In the genomic region with DNA sequence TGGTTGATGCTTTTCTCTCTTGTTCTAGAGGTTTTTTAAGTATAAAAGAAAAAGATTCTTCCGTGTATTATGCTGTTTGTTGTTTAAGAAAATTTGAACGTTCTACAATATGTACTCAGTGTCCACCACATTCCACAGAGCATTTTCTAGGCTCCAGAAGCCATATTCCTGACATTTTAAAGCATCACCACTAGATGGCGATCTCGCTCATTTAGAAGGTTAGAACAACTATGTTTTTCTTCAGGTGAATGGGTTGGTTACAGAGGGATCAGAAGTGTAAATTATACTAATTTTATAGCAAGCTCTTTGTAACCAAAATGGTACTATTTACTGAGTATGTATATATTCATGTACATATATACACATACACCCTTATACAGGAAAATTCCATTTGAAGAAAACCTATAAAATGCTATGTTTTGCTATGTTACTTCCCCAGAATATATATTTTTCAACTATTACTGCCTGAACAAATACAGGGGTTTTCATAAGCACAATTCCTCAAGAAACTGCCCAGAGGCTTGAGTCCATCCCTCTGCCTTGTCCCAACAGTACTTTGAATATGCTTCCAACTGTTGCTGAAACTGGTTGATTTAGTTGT, we compare ENCODE assay signal across 8 cellular contexts.
DNase-seq lines count a peak whose midpoint lies in the region; TF ChIP-seq lines count a peak whose summit lies in the region.

No MANE protein-coding gene starts in this region.

- no peak overlapping the region for H3K27ac Mint-ChIP-seq in osteocyte (ENCODE audit: unreplicated experiment)

- H3K4me3 ChIP-seq in HFF-Myc (replicated peaks; ENCODE audit: low read depth, low read length) (no peak overlapping the region), fibroblast of mammary gland (ENCODE audit: control insufficient read depth, low read depth, low read length) (no peak overlapping the region), lower leg skin (ENCODE audit: low read depth, poor library complexity, severe bottlenecking) (no peak overlapping the region)

- 0 to 3% methylated on average over 4 of the region's 4 CpGs for WGBS in lower leg skin, 2 donors

- H3K4me1 Mint-ChIP-seq in osteocyte (ENCODE audit: unreplicated experiment), result peaks cover 5% of the 10 kb centered on the region

- no peaks in the 10 kb centered on the region for H3K36me3 Mint-ChIP-seq in osteocyte (ENCODE audit: unreplicated experiment)

- no peak overlapping the region for H3K4me3 Mint-ChIP-seq in osteocyte (ENCODE audit: unreplicated experiment)

- peak; percentile 28 to 62 for DNase-seq in AML-193 (lab: John Stamatoyannopoulos, UW)
- peak; percentile 38 for DNase-seq in HFF-Myc (ENCODE audit: extremely low read depth, low read depth)
- DNase-seq in MV-4-11 (lab: John Stamatoyannopoulos, UW), result peak; percentile 19
- DNase-seq in SKM-1 treated with dmso at 0.1 percent for 144 hours (lab: John Stamatoyannopoulos, UW; ENCODE audit: unreplicated experiment), result peak; percentile 40
- DNase-seq in fibroblast of mammary gland (ENCODE audit: low read depth), result peak; percentile 71
- no peak for DNase-seq in osteocyte (ENCODE audit: extremely low spot score, unreplicated experiment)
- DNase-seq in lower leg skin (ENCODE audit: low spot score in 2 of 2), result no peak

- peak; percentile 70 for TF ChIP-seq CTCF in GM12872 (IDR thresholded peaks at IDR 0.05; ENCODE audit: insufficient read depth, low read depth, low read length)
- peak; percentile 61 for TF ChIP-seq CTCF in HFF-Myc (IDR thresholded peaks at IDR 0.05; ENCODE audit: low read depth, low read length, missing control alignments)
- peak; percentile 73 for TF ChIP-seq CTCF in fibroblast of mammary gland (conservative IDR thresholded peaks at IDR 0.05; ENCODE audit: control insufficient read depth, insufficient read depth, low read depth, low read length)
- TF ChIP-seq CTCF in osteocyte (IDR thresholded peaks at IDR 0.05), result peak; percentile 80
- TF ChIP-seq CTCF in lower leg skin (IDR thresholded peaks at IDR 0.05), result no peak

- no peak for TF ChIP-seq POLR2A in lower leg skin (IDR thresholded peaks at IDR 0.05)

- intact Hi-C loops in lower leg skin (cut with DNase I; ENCODE audit: low total_unique reads), result no loop called here

- no peaks in the 10 kb centered on the region for H3K9me3 Mint-ChIP-seq in osteocyte (ENCODE audit: unreplicated experiment)

- H3K27me3 Mint-ChIP-seq in osteocyte (ENCODE audit: unreplicated experiment), result no peaks in the 10 kb centered on the region

Comparison
In these comparisons a context has a peak if more than half of its experiments do, and no peak if none do; other contexts are left out.
1. DNase-seq: peak in AML-193 (2 of 2), HFF-Myc (single experiment), MV-4-11 (single experiment), SKM-1 treated with dmso at 0.1 percent for 144 hours (single experiment) and fibroblast of mammary gland (single experiment); none in osteocyte (single experiment) and lower leg skin (0 of 2).
2. CTCF ChIP-seq: peak in GM12872 (single experiment), HFF-Myc (single experiment), fibroblast of mammary gland (single experiment) and osteocyte (single experiment); none in lower leg skin (0 of 3).